In the genomic region with DNA sequence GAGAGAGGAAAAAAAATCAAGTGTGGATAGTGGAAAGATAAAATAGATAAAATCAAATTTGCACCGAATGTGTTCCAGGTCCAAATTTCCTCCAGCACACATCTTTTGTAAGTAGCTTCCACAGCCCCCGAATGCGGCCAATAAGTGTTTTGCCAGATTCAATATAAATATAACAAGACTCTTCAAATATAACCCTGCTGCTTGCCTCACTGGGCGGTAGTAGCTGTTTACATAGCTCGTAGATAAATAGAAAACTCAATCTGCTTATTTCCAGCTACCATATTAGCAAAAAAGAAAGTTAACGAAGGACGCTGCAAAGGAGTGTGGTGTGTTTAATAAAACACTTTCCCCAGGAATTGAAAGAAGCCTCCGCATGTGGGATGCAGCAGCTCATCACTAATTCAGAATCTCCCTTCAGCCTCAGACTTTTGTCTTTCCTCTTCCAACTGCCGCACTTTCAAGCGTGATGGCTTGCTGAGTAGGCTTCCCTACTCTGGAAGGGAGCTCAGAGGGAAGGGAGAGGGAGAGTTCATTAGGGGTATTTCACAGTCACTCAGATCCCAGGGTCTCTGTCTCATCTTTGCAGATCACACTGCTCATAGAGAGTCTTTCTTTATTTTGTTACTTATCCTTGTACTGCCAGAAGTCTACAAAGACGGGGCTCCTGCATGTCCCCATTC, we compare ENCODE assay signal across 23 cellular contexts.
A peak's percentile ranks its signal among the peaks of the same experiment; 100 is the strongest.
DNase-seq lines count a peak whose midpoint lies in the region; ATAC-seq and TF ChIP-seq lines count a peak whose summit lies in the region.
"Had no signal": no experiment of that assay in that cellular context is flagged by ENCODE, and none has a peak within 500 bp of the region (broad histone marks: within the 10 kb centered on the region; RNA-seq: fewer than 3 reads in every experiment).

No MANE protein-coding gene starts in this region.

- H3K14ac ChIP-seq in H9 (ENCODE audit: insufficient read depth, low read length) = no peak overlapping the region

- no peaks in the 10 kb centered on the region for H3K9me3 Mint-ChIP-seq in H9
- H3K9me3 Mint-ChIP-seq in endodermal cell = no peaks in the 10 kb centered on the region
- H3K9me3 Mint-ChIP-seq in neural progenitor cell = no peaks in the 10 kb centered on the region
- no peaks in the 10 kb centered on the region for H3K9me3 Mint-ChIP-seq in glutamatergic neuron (ENCODE audit: unreplicated experiment)
- H3K9me3 Mint-ChIP-seq: activated naive CD8-positive, alpha-beta T cell treated with anti-CD3 and anti-CD28 coated beads for 36 hours; CD4-positive, alpha-beta T cell had no signal

- no peak overlapping the region for H3K23ac ChIP-seq in H9 (ENCODE audit: insufficient read length, low read depth, low read length)

- H3K4me2 ChIP-seq in H9 (ENCODE audit: insufficient read depth, insufficient read length, low read length) = no peak overlapping the region
- peak overlapping the region; percentile 67 for H3K4me2 ChIP-seq in neural progenitor cell
- H3K4me2 ChIP-seq: SK-N-SH had no signal

- H3K4me1 Mint-ChIP-seq in H9 (peaks cover 22 to 24% of the 10 kb centered on the region in 2 experiments), endodermal cell (peaks cover 15% of the 10 kb centered on the region), neural progenitor cell (peaks cover 48% of the 10 kb centered on the region), glutamatergic neuron (ENCODE audit: low read depth, unreplicated experiment) (peaks cover 6% of the 10 kb centered on the region)
- H3K4me1 Mint-ChIP-seq: activated naive CD8-positive, alpha-beta T cell treated with anti-CD3 and anti-CD28 coated beads for 36 hours; stimulated activated effector memory CD8-positive, alpha-beta T cell treated with anti-CD3 and anti-CD28 coated beads, Interleukin-12 subunit alpha, Interleukin-12 subunit beta, amount 100 ng/mL, for 72 hours had no signal

- H3K4me1 ChIP-seq in H9 (ENCODE audit: insufficient read depth, low read length) = no peaks in the 10 kb centered on the region
- H3K4me1 ChIP-seq in endodermal cell (ENCODE audit: control insufficient read depth, insufficient read depth, low read length) = peaks cover 4% of the 10 kb centered on the region
- H3K4me1 ChIP-seq in neural progenitor cell = peaks cover 29% of the 10 kb centered on the region

- no peak overlapping the region for H2BK120ac ChIP-seq in H9 (ENCODE audit: low read depth, low read length, poor library complexity, severe bottlenecking)

- H3K36me3 ChIP-seq in endodermal cell (ENCODE audit: control insufficient read depth, insufficient read depth, low read length) (no peaks in the 10 kb centered on the region), neural progenitor cell (no peaks in the 10 kb centered on the region)
- H3K36me3 ChIP-seq: brain microvascular endothelial cell, neutrophil had no signal

- H4K20me1 ChIP-seq in H9 (ENCODE audit: control insufficient read depth, insufficient read depth, insufficient read length) (no peaks in the 10 kb centered on the region), neural progenitor cell (ENCODE audit: low read depth) (no peaks in the 10 kb centered on the region)

- H2AK5ac ChIP-seq in H9 (ENCODE audit: insufficient read length, low read length) = no peak overlapping the region

- no peak overlapping the region for H2AFZ ChIP-seq in H9 (ENCODE audit: low read length)
- H2AFZ ChIP-seq in neural progenitor cell (replicated peaks) = peak overlapping the region; percentile 88

- H3K27me3 Mint-ChIP-seq in H9 (ENCODE audit: low read depth) (no peaks in the 10 kb centered on the region), endodermal cell (ENCODE audit: insufficient read depth) (peaks cover 65% of the 10 kb centered on the region), neural progenitor cell (ENCODE audit: insufficient read depth, low read depth) (peaks cover 2% of the 10 kb centered on the region), glutamatergic neuron (ENCODE audit: unreplicated experiment) (no peaks in the 10 kb centered on the region)
- H3K27me3 Mint-ChIP-seq: activated naive CD8-positive, alpha-beta T cell treated with anti-CD3 and anti-CD28 coated beads for 36 hours; CD4-positive, alpha-beta T cell had no signal

- H3K36me3 Mint-ChIP-seq in H9 (ENCODE audit: insufficient read depth in 1 of 3, low read depth in 3 of 3) (no peaks in the 10 kb centered on the region), endodermal cell (ENCODE audit: low read depth) (no peaks in the 10 kb centered on the region), neural progenitor cell (peaks cover 2% of the 10 kb centered on the region), glutamatergic neuron (ENCODE audit: unreplicated experiment) (no peaks in the 10 kb centered on the region)
- H3K36me3 Mint-ChIP-seq: activated naive CD8-positive, alpha-beta T cell treated with anti-CD3 and anti-CD28 coated beads for 36 hours; stimulated activated effector memory CD8-positive, alpha-beta T cell treated with anti-CD3 and anti-CD28 coated beads, Interleukin-12 subunit alpha, Interleukin-12 subunit beta, amount 100 ng/mL, for 72 hours had no signal

- no peaks in the 10 kb centered on the region for H3K9me3 ChIP-seq in H9 (ENCODE audit: control insufficient read depth, low read depth, low read length)
- H3K9me3 ChIP-seq in endodermal cell (ENCODE audit: control insufficient read depth, low read length) = no peaks in the 10 kb centered on the region
- H3K9me3 ChIP-seq in neural progenitor cell (ENCODE audit: low read depth) = no peaks in the 10 kb centered on the region
- H3K9me3 ChIP-seq: neutrophil, SK-N-SH had no signal

- no peak overlapping the region for H3K4me3 ChIP-seq in endodermal cell (ENCODE audit: low read length)
- no peak overlapping the region for H3K4me3 ChIP-seq in neural progenitor cell
- H3K4me3 ChIP-seq: coronary artery had no signal

- H4K5ac ChIP-seq in H9 (ENCODE audit: insufficient read length, low read depth, low read length) = no peak overlapping the region

- no peak overlapping the region for H2BK5ac ChIP-seq in H9 (ENCODE audit: insufficient read length, low read length)

- no peak overlapping the region for H3K56ac ChIP-seq in H9 (ENCODE audit: insufficient read length, low read depth, low read length)

- H3F3A ChIP-seq in neural progenitor cell (ENCODE audit: low read depth) = peaks cover 17% of the 10 kb centered on the region

- H3K27me3 ChIP-seq in H9 (ENCODE audit: insufficient read depth, low read length) (no peaks in the 10 kb centered on the region), endodermal cell (ENCODE audit: control insufficient read depth, insufficient read depth, low read length, poor library complexity, severe bottlenecking) (peaks cover 33% of the 10 kb centered on the region), neural progenitor cell (no peaks in the 10 kb centered on the region)
- H3K27me3 ChIP-seq: brain microvascular endothelial cell, neutrophil had no signal

- no peak for ATAC-seq in GM21717 (IDR thresholded peaks at IDR 0.05; ENCODE audit: unreplicated experiment)
- ATAC-seq in HG03135 (IDR thresholded peaks at IDR 0.05; ENCODE audit: unreplicated experiment) = no peak
- ATAC-seq: activated CD4-positive, CD25-positive, alpha-beta regulatory T cell treated with anti-CD3 and anti-CD28 coated beads, Interleukin-2, amount 50 U/mL, for 24 hours; right cardiac atrium; stimulated activated effector memory CD8-positive, alpha-beta T cell treated with anti-CD3 and anti-CD28 coated beads, Interleukin-12 subunit alpha, Interleukin-12 subunit beta, amount 100 ng/mL, for 72 hours had no signal

- H3K23me2 ChIP-seq in H9 (ENCODE audit: insufficient read length, low read depth, low read length, poor library complexity, severe bottlenecking) = no peaks in the 10 kb centered on the region

- H3K79me2 ChIP-seq in H9 (ENCODE audit: insufficient read depth, low read length) = no peaks in the 10 kb centered on the region
- H3K79me2 ChIP-seq in neural progenitor cell (ENCODE audit: low read depth) = no peaks in the 10 kb centered on the region

- H2BK12ac ChIP-seq in H9 (ENCODE audit: insufficient read length, low read depth, low read length) = no peak overlapping the region

- H3K4ac ChIP-seq in H9 (ENCODE audit: low read depth, low read length) = no peak overlapping the region

- H3K9ac ChIP-seq in H9 (ENCODE audit: extremely low read depth, insufficient read length, low read length) (no peak overlapping the region), endodermal cell (ENCODE audit: extremely low read depth, low read length, poor library complexity, severe bottlenecking) (no peak overlapping the region), neural progenitor cell (no peak overlapping the region)
- H3K9ac ChIP-seq: SK-N-SH had no signal

- H3K27ac Mint-ChIP-seq in H9 (peak overlapping the region; percentile 19 to 72 (median 53); a peak in 5 of 7 replicates), endodermal cell (no peak overlapping the region), neural progenitor cell (peak overlapping the region; percentile 81), glutamatergic neuron (ENCODE audit: unreplicated experiment) (no peak overlapping the region)
- H3K27ac Mint-ChIP-seq: activated naive CD8-positive, alpha-beta T cell treated with anti-CD3 and anti-CD28 coated beads for 36 hours; CD4-positive, alpha-beta T cell; stimulated activated effector memory CD8-positive, alpha-beta T cell treated with anti-CD3 and anti-CD28 coated beads, Interleukin-12 subunit alpha, Interleukin-12 subunit beta, amount 100 ng/mL, for 72 hours had no signal

- no CpG with 5 or more reads among the region's 11 CpGs for WGBS in H9 (ENCODE audit: extremely low coverage, insufficient read length, low lambda C conversion rate)
- WGBS in endodermal cell (ENCODE audit: insufficient coverage in 1 of 2, insufficient read length in 1 of 2), 2 experiments = 65 to 78% methylated on average over 4 to 11 of the region's 11 CpGs

- no peak overlapping the region for H3K18ac ChIP-seq in H9 (ENCODE audit: insufficient read length, low read depth, low read length)

- no peak overlapping the region for H4K91ac ChIP-seq in H9 (ENCODE audit: insufficient read length, low read depth, low read length)

- no peaks in the 10 kb centered on the region for H3K79me1 ChIP-seq in H9 (ENCODE audit: insufficient read depth, low read depth, low read length, poor library complexity, severe bottlenecking)

- H3T11ph ChIP-seq in H9 (ENCODE audit: low read length) = no peak overlapping the region

- no peak overlapping the region for H2BK15ac ChIP-seq in H9 (ENCODE audit: low read depth, low read length)

- H3K4me3 Mint-ChIP-seq in H9 (peak overlapping the region in 1 of 2 experiments; percentile 61; a peak in 2 of 5 replicates), endodermal cell (no peak overlapping the region), neural progenitor cell (peak overlapping the region; percentile 82), glutamatergic neuron (ENCODE audit: unreplicated experiment) (no peak overlapping the region)
- H3K4me3 Mint-ChIP-seq: activated naive CD8-positive, alpha-beta T cell treated with anti-CD3 and anti-CD28 coated beads for 36 hours; CD4-positive, alpha-beta T cell; stimulated activated effector memory CD8-positive, alpha-beta T cell treated with anti-CD3 and anti-CD28 coated beads, Interleukin-12 subunit alpha, Interleukin-12 subunit beta, amount 100 ng/mL, for 72 hours had no signal

- H3K27ac ChIP-seq in H9 (ENCODE audit: insufficient read length, low read depth, low read length) (no peak overlapping the region), endodermal cell (ENCODE audit: low read depth, low read length) (peak overlapping the region; percentile 95), neural progenitor cell (peak overlapping the region; percentile 53)
- H3K27ac ChIP-seq: brain microvascular endothelial cell, coronary artery, epithelial cell of prostate, neutrophil had no signal

- no peak overlapping the region for H2BK20ac ChIP-seq in H9 (ENCODE audit: low read depth, low read length, poor library complexity, severe bottlenecking)

- DNase-seq in H9 = no peak
- peak; percentile 39 for DNase-seq in NCI-H2227 treated with DMSO at 0.1 percent for 48 hours (lab: John Stamatoyannopoulos, UW)
- peak; percentile 52 for DNase-seq in endodermal cell
- peak; percentile 71 for DNase-seq in neural progenitor cell (ENCODE audit: low spot score)
- DNase-seq in DMS114 treated with DMSO at 0.1 percent for 48 hours (lab: John Stamatoyannopoulos, UW; ENCODE audit: unreplicated experiment) = no peak
- no peak for DNase-seq in glutamatergic neuron
- DNase-seq: activated naive CD8-positive, alpha-beta T cell treated with anti-CD3 and anti-CD28 coated beads for 36 hours; brain microvascular endothelial cell; CD4-positive, alpha-beta T cell; foreskin melanocyte; KG1; midbrain; NCI-H2171 treated with DMSO at 0.1 percent for 48 hours; right cardiac atrium; SK-N-SH; T1000 had no signal

- TF ChIP-seq CTCF in H9 (conservative IDR thresholded peaks at IDR 0.05) (no peak), endodermal cell (conservative IDR thresholded peaks at IDR 0.05) (no peak), neural progenitor cell (IDR thresholded peaks at IDR 0.05) (no peak), glutamatergic neuron (IDR thresholded peaks at IDR 0.05; ENCODE audit: partially characterized antibody, unreplicated experiment) (no peak)

- no peak overlapping the region for H4K8ac ChIP-seq in H9 (replicated peaks; ENCODE audit: insufficient read length, low read depth, low read length)

Comparison
In these comparisons a context has a peak if more than half of its experiments do, and no peak if none do; other contexts are left out.
1. DNase-seq: peak in NCI-H2227 treated with DMSO at 0.1 percent for 48 hours (single experiment), endodermal cell (single experiment) and neural progenitor cell (single experiment); none in H9 (single experiment), DMS114 treated with DMSO at 0.1 percent for 48 hours (single experiment) and glutamatergic neuron (single experiment).
2. H3K27ac Mint-ChIP-seq: peak in H9 (3 of 3) and neural progenitor cell (single experiment); none in endodermal cell (single experiment) and glutamatergic neuron (single experiment).